Comparison of ENCODE assay signal across 13 cellular contexts in the genomic region with DNA sequence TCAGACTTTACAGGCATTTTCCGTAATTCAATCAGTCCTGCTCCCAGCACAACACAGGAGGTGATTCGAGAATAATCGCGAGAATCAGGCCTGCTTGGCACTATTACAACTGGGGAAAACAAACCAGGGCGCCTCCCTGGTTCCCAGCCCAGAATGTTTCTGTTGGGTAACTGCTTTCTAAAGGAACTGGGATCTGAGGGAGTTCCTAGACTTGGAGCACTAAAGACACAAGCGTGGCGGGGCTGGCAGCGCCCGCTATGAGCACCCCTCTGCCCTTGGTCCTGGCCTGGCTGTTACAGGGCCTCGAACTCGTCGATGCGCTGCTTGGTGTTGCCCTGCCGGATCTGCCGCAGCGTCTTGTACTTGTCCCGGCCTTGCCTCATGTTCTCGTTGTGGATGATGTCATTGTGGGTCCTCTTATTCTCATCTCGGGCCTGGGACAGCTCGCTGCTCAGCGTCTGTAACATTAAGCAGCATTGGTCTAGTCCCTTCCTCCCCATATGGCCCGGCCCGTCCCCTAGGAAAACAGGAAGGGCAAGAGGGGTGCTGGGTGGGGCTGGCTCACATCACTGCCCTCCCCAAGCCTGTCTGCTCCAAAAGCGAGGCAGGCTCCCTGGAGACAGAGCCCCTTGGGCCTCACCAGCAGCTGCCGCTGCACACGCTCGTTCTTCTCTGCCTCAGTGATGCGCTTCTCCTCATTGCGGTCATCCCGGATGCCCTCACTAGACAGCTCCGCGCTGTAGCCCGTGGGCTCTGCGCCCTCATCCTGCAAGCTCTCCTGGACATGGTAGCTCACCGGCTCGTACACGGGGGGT.
DNase-seq lines count a peak whose midpoint lies in the region; ATAC-seq and FAIRE-seq lines count a peak whose summit lies in the region.
"Had no signal": no experiment of that assay in that cellular context is flagged by ENCODE, and none has a peak within 500 bp of the region (broad histone marks: within the 10 kb centered on the region; RNA-seq: fewer than 3 reads in every experiment).

No MANE protein-coding gene starts in this region.

- peak overlapping the region; percentile 54 for H3K27ac Mint-ChIP-seq in activated naive CD8-positive, alpha-beta T cell

- H4K20me1 ChIP-seq in BLaER1 treated with 17β-estradiol and CSF1 and Interleukin-3, amounts not matched to agents 10 nM and 100 nM: peaks cover 46 to 82% (median 55%) of the 10 kb centered on the region in 11 experiments; a peak in 21 of 22 replicates

- peaks cover 83 to 100% (median 98%) of the 10 kb centered on the region in 10 experiments for H3K4me1 ChIP-seq in BLaER1 treated with 17β-estradiol and CSF1 and Interleukin-3, amounts not matched to agents 10 nM and 100 nM

- FAIRE-seq in G401.6 (lab: Jason Lieb, UNC): peak; percentile 63
- FAIRE-seq: endometrium had no signal

- peaks cover 16% of the 10 kb centered on the region for H3K4me1 Mint-ChIP-seq in activated naive CD8-positive, alpha-beta T cell (ENCODE audit: low read depth)

- peaks cover 4% of the 10 kb centered on the region for H3K36me3 Mint-ChIP-seq in activated naive CD8-positive, alpha-beta T cell

- no peak overlapping the region for H3K4me3 Mint-ChIP-seq in activated naive CD8-positive, alpha-beta T cell

- peaks cover 68 to 88% (median 80%) of the 10 kb centered on the region in 11 experiments for H3K36me3 ChIP-seq in BLaER1 treated with 17β-estradiol and CSF1 and Interleukin-3, amounts not matched to agents 10 nM and 100 nM

- H3K4me3 ChIP-seq in BLaER1 treated with 17β-estradiol and CSF1 and Interleukin-3, amounts not matched to agents 10 nM and 100 nM: peak overlapping the region in 3 of 10 experiments; percentile 15 to 21 (median 18); a peak in 2 of 20 replicates

- no peaks in the 10 kb centered on the region for H3K9me3 Mint-ChIP-seq in activated naive CD8-positive, alpha-beta T cell (ENCODE audit: low read depth)

- no peaks in the 10 kb centered on the region for H3K27me3 Mint-ChIP-seq in activated naive CD8-positive, alpha-beta T cell

- no peak for ATAC-seq in GM18870 (IDR thresholded peaks at IDR 0.05; ENCODE audit: unreplicated experiment)
- no peak for ATAC-seq in HG03439 (IDR thresholded peaks at IDR 0.05; ENCODE audit: unreplicated experiment)

- peak overlapping the region in 8 of 11 experiments; percentile 36 to 79 (median 60); a peak in 17 of 22 replicates for H3K27ac ChIP-seq in BLaER1 treated with 17β-estradiol and CSF1 and Interleukin-3, amounts not matched to agents 10 nM and 100 nM

- no peaks in the 10 kb centered on the region for H3K9me3 ChIP-seq in BLaER1 treated with 17β-estradiol and CSF1 and Interleukin-3, amounts not matched to agents 10 nM and 100 nM (replicated peaks in 1 of 11)

- peak overlapping the region; percentile 60 to 86 (median 76) for H3K4me2 ChIP-seq in BLaER1 treated with 17β-estradiol and CSF1 and Interleukin-3, amounts not matched to agents 10 nM and 100 nM

- peak; percentile 52 for DNase-seq in midbrain (lab: John Stamatoyannopoulos, UW)
- DNase-seq in foreskin melanocyte: no peak
- DNase-seq: activated CD4-positive, alpha-beta T cell treated with anti-CD3 and anti-CD28 coated beads, Interleukin-2, amount 50 U/mL, for 48 hours; KG1; mesenchymal stem cell; NCI-H2029; stimulated activated CD4-positive, alpha-beta T cell treated with anti-CD3 and anti-CD28 coated beads, Interleukin-2, amount 100 ng/mL, for 48 hours had no signal

- peak overlapping the region in 8 of 11 experiments; percentile 39 to 73 (median 53); a peak in 14 of 22 replicates for H3K9ac ChIP-seq in BLaER1 treated with 17β-estradiol and CSF1 and Interleukin-3, amounts not matched to agents 10 nM and 100 nM

- no peaks in the 10 kb centered on the region for H3K27me3 ChIP-seq in BLaER1 treated with 17β-estradiol and CSF1 and Interleukin-3, amounts not matched to agents 10 nM and 100 nM
